ENCODE assay signal across 18 cellular contexts in genomic region chr15:42108189-42108588, GRCh38. TPM values are rescaled to one million over a fixed set of nuclear protein-coding genes. Genes with fewer than 3 reads are reported as not detected.
DNase-seq lines count a peak whose midpoint lies in the region; TF ChIP-seq lines count a peak whose summit lies in the region.
"Had no signal": no experiment of that assay in that cellular context is flagged by ENCODE, and none has a peak within 500 bp of the region (broad histone marks: within the 10 kb centered on the region; RNA-seq: fewer than 3 reads in every experiment).

No MANE protein-coding gene starts in this region.

- peak; percentile 11 for DNase-seq in AG10803 (ENCODE audit: low read depth)
- DNase-seq in EL: peak; percentile 32
- no peak for DNase-seq in OCI-LY7 (ENCODE audit: low spot score)
- DNase-seq in colonic mucosa: peak; percentile 21
- DNase-seq in lower leg skin (ENCODE audit: low spot score in 2 of 2): no peak
- no peak for DNase-seq in HAP-1 (ENCODE audit: low spot score in 2 of 2)
- DNase-seq in NCI-H1048 (lab: John Stamatoyannopoulos, UW): no peak
- no peak for DNase-seq in T-helper 1 cell
- DNase-seq: BE2C; KG1; MM.1S; NK-92 treated with Interleukin-12 subunit alpha and Interleukin-12 subunit beta, amount 100 ng/mL, for 24 hours had no signal

- no peaks in the 10 kb centered on the region for H3K9me3 ChIP-seq in OCI-LY7 (ENCODE audit: low read length)
- no peaks in the 10 kb centered on the region for H3K9me3 ChIP-seq in colonic mucosa
- H3K9me3 ChIP-seq in HAP-1: no peaks in the 10 kb centered on the region
- H3K9me3 ChIP-seq: BE2C had no signal

- H3K9me2 ChIP-seq in OCI-LY7 (ENCODE audit: insufficient read depth, low read length): no peaks in the 10 kb centered on the region

- no peak overlapping the region for H3K4me3 ChIP-seq in AG10803 (ENCODE audit: low read length)
- no peak overlapping the region for H3K4me3 ChIP-seq in OCI-LY7 (ENCODE audit: low read depth, low read length, poor library complexity, severe bottlenecking)
- H3K4me3 ChIP-seq in colonic mucosa: no peak overlapping the region
- H3K4me3 ChIP-seq in lower leg skin (ENCODE audit: low read depth, poor library complexity, severe bottlenecking): no peak overlapping the region
- H3K4me3 ChIP-seq in HAP-1: no peak overlapping the region
- H3K4me3 ChIP-seq: GM12878 had no signal

- H3K27me3 ChIP-seq in colonic mucosa (no peaks in the 10 kb centered on the region), HAP-1 (ENCODE audit: low read depth) (no peaks in the 10 kb centered on the region)
- H3K27me3 ChIP-seq: BE2C had no signal

- no peaks in the 10 kb centered on the region for H3K36me3 ChIP-seq in OCI-LY7 (ENCODE audit: insufficient read depth, low read length)
- no peaks in the 10 kb centered on the region for H3K36me3 ChIP-seq in colonic mucosa
- H3K36me3 ChIP-seq in HAP-1 (replicated peaks): no peaks in the 10 kb centered on the region
- H3K36me3 ChIP-seq: BE2C had no signal

- H3K79me2 ChIP-seq in OCI-LY7 (ENCODE audit: insufficient read depth, low read depth, low read length): no peaks in the 10 kb centered on the region

- in situ Hi-C loops in HAP-1 (cut with MboI; ENCODE audit: low sequenced_read_pairs): no loop called here

- H3K4me2 ChIP-seq in OCI-LY7 (ENCODE audit: low read length): no peak overlapping the region

- H3K9ac ChIP-seq in colonic mucosa (ENCODE audit: low read depth in 2 of 2, low read length in 2 of 2): peak overlapping the region in 1 of 2 donors; percentile 12

- intact Hi-C loops in OCI-LY7 (cut with micrococcal nuclease; ENCODE audit: unreplicated experiment): no loop called here
- intact Hi-C loops in colonic mucosa (cut with DNase I): no loop called here
- intact Hi-C loops in lower leg skin (cut with DNase I; ENCODE audit: low total_unique reads): no loop called here

- peaks cover 20% of the 10 kb centered on the region for H3K4me1 ChIP-seq in OCI-LY7 (ENCODE audit: insufficient read depth, low read length, poor library complexity, severe bottlenecking)
- H3K4me1 ChIP-seq in colonic mucosa: peaks cover 7% of the 10 kb centered on the region
- H3K4me1 ChIP-seq in HAP-1: no peaks in the 10 kb centered on the region
- H3K4me1 ChIP-seq: BE2C had no signal

- CTCF ChIA-PET in OCI-LY7 (lab: Charles Lee; ENCODE audit: unreplicated experiment): no interaction called here

- BruUV-seq in OCI-LY7 (replicated peaks; lab: Mats Ljungman, UMichigan): no TSS peak

- no peaks in the 10 kb centered on the region for H4K20me1 ChIP-seq in OCI-LY7 (ENCODE audit: insufficient read depth, low read length)

- POLR2A ChIA-PET in OCI-LY7 (lab: Charles Lee): interaction anchor here (0.6 to 1.3 kb wide), 2 partner anchors 11 to 1359 kb away, joined by 3 to 7 read pairs; no protein-coding TSS in a partner anchor

- TF ChIP-seq POLR2A in lower leg skin (IDR thresholded peaks at IDR 0.05): no peak

- peak overlapping the region; percentile 93 for H2AFZ ChIP-seq in OCI-LY7 (ENCODE audit: low read length)

- H3K27ac ChIP-seq in OCI-LY7 (ENCODE audit: low read depth, low read length, poor library complexity, severe bottlenecking) (no peak overlapping the region), colonic mucosa (peak overlapping the region; percentile 60)
- H3K27ac ChIP-seq: SK-N-MC had no signal

- no peak for TF ChIP-seq CTCF in AG10803 (conservative IDR thresholded peaks at IDR 0.05; ENCODE audit: low read length)
- TF ChIP-seq CTCF in OCI-LY7 (conservative IDR thresholded peaks at IDR 0.05; ENCODE audit: low read length): no peak
- TF ChIP-seq CTCF in colonic mucosa (IDR thresholded peaks at IDR 0.05): no peak
- TF ChIP-seq CTCF in lower leg skin (IDR thresholded peaks at IDR 0.05): no peak

RNA-seq across cellular contexts. Expression of gene PLA2G4D, which starts 13.8 kb away (rescaled TPM):
- total RNA-seq in OCI-LY7 (2014; rRNA removed; shearing (Covaris generic)): not detected in 2 replicates
- total RNA-seq in OCI-LY7 (2022) (not detected in 2 replicates), colonic mucosa (under 1 TPM; 0.24 to 0.27 TPM), lower leg skin (10 to 100 TPM; 22.0 to 51.6 (median 29.2) TPM)
- total RNA-seq: A172; CD4-positive, alpha-beta memory T cell; GM12878; NCI-H460 had no signal

RNA-seq across cellular contexts. Expression of gene PLA2G4F, which starts 48.2 kb away (rescaled TPM):
- not detected in 2 replicates for total RNA-seq in OCI-LY7 (2014; rRNA removed; shearing (Covaris generic))
- total RNA-seq in OCI-LY7 (2022) (not detected in 2 replicates), colonic mucosa (10 to 100 TPM; 27.7 to 30.2 TPM), lower leg skin (100 to 1,000 TPM; 117 to 176 (median 170) TPM)
- total RNA-seq: A172; CD4-positive, alpha-beta memory T cell; GM12878; H1; NCI-H460 had no signal

Comparison
In these comparisons a context has a peak if more than half of its experiments do, and no peak if none do; other contexts are left out.
1. DNase-seq: peak in AG10803 (single experiment), EL (single experiment) and colonic mucosa (single experiment); none in OCI-LY7 (single experiment), lower leg skin (0 of 2), HAP-1 (0 of 2), NCI-H1048 (single experiment) and T-helper 1 cell (0 of 5).
2. RNA of gene PLA2G4D, which starts 13.8 kb away (total RNA-seq): 22.0 to 51.6 TPM in lower leg skin; 0.24 to 0.27 TPM in colonic mucosa and not detected in OCI-LY7; every median in the first group is over 10 times any median in the second.
3. RNA of gene PLA2G4F, which starts 48.2 kb away (total RNA-seq): 117 to 176 TPM in lower leg skin and 27.7 to 30.2 TPM in colonic mucosa; not detected in OCI-LY7; every median in the first group is over 10 times any median in the second.